ENCODE assay signal across 8 cellular contexts in the genomic region with DNA sequence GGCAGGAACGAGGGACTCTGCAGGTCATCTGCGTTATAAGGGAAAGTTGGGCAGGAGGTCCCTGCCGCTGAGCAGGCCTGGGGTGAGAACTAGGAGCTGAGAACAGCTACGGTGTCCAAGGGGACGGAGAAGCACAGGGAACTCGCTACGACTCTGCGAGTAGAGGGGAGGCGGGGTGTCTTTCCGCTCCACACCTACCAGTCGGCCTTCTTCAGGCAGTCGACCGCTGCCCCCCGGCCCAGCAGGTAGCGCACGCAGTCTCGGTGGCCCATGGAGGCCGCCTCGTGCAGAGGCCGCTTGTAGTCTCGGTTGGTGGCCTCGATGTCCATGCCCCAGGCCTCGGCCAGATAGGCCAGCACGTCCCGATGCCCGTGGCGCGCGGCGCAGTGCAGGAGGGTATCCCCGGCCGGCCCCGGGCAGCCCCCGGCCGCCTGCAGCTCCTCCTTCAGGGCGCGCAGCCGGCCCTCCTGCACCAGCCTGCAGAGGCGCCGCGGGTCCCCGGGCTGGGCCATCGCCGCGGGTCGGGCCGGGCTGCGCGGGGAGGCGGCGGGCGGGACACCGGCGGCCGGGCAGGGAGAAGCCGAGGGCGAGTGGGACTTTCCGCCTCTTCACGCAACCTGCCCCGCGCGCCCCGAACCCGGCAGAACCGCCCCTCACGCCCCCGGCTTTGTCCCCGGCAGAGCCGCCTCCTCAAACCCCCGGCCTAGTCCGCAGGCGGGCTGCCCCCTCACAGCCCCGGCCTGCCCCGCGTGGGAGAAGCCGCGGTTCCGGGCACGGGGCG. TPM values are rescaled to one million over a fixed set of nuclear protein-coding genes. Genes with fewer than 3 reads are reported as not detected.
DNase-seq lines count a peak whose midpoint lies in the region; ATAC-seq and TF ChIP-seq lines count a peak whose summit lies in the region.

No MANE protein-coding gene starts in this region.

- POLR2A ChIA-PET in naive thymus-derived CD8-positive, alpha-beta T cell (lab: Charles Lee): interaction anchor here (0.5 to 1.9 kb wide), 11 partner anchors 15 to 314 kb away, joined by 3 to 20 read pairs (median 4); partner anchors contain the start of genes GDI2, IL15RA, PFKFB3 and TASOR2

- H3K9me3 Mint-ChIP-seq in naive thymus-derived CD8-positive, alpha-beta T cell: no peaks in the 10 kb centered on the region

- peaks cover 5 to 29% (median 7%) of the 10 kb centered on the region in 3 donors for H3K36me3 Mint-ChIP-seq in naive thymus-derived CD8-positive, alpha-beta T cell

- peaks cover 28 to 54% (median 47%) of the 10 kb centered on the region in 4 donors for H3K4me1 Mint-ChIP-seq in naive thymus-derived CD8-positive, alpha-beta T cell

- H3K4me3 Mint-ChIP-seq in naive thymus-derived CD8-positive, alpha-beta T cell: peak overlapping the region; percentile 85 to 97 (median 93)

- peaks cover 40% of the 10 kb centered on the region for H3K4me1 ChIP-seq in testis

- H3K27me3 ChIP-seq in testis: no peaks in the 10 kb centered on the region

- no peak for TF ChIP-seq POLR2A in testis (IDR thresholded peaks at IDR 0.05)

- intact Hi-C loops in testis (cut with DNase I; ENCODE audit: low total_unique reads): no loop called here

- no peaks in the 10 kb centered on the region for H3K27me3 Mint-ChIP-seq in naive thymus-derived CD8-positive, alpha-beta T cell

- peak; percentile 18 for ATAC-seq in esophagus mucosa
- ATAC-seq in naive thymus-derived CD8-positive, alpha-beta T cell: peak; percentile 26 to 43
- no peak for ATAC-seq in GM18870 (IDR thresholded peaks at IDR 0.05; ENCODE audit: unreplicated experiment)

- 0 to 1% methylated on average over 17 to 52 of the region's 80 CpGs for WGBS in testis, 2 donors

- H3K27ac ChIP-seq in testis: peak overlapping the region; percentile 76 to 77

- H3K4me3 ChIP-seq in GM12865 (ENCODE audit: low read depth, low read length) (peak overlapping the region; percentile 89), testis (peak overlapping the region; percentile 82 to 96)

- H3K9me3 ChIP-seq in testis: no peaks in the 10 kb centered on the region

- H3K27ac Mint-ChIP-seq in naive thymus-derived CD8-positive, alpha-beta T cell: peak overlapping the region; percentile 45 to 89 (median 79)

- no peaks in the 10 kb centered on the region for H3K36me3 ChIP-seq in testis (ENCODE audit: low read depth, missing control alignments)

- DNase-seq in GM12865 (ENCODE audit: low read depth) (peak; percentile 61), HCEC 1CT (peak; percentile 20), NAMALWA (ENCODE audit: low spot score) (peak; percentile 58), testis (peak; percentile 33)
- peak; percentile 73 for DNase-seq in activated CD8-positive, alpha-beta memory T cell treated with anti-CD3 and anti-CD28 coated beads, Interleukin-2, amount 50 U/mL, for 48 hours
- DNase-seq in naive thymus-derived CD8-positive, alpha-beta T cell: peak; percentile 16 to 68 (median 40)

- TF ChIP-seq CTCF in GM12865 (IDR thresholded peaks at IDR 0.05; ENCODE audit: insufficient read depth, low read depth, low read length, missing control alignments) (no peak), testis (IDR thresholded peaks at IDR 0.05) (no peak)

RNA-seq across cellular contexts. Expression of gene ANKRD16, which starts 0.7 kb away (rescaled TPM):
- 5.2 TPM for total RNA-seq in esophagus mucosa
- total RNA-seq in naive thymus-derived CD8-positive, alpha-beta T cell: 1 to 10 TPM; 8.4 to 9.2 TPM
- polyA plus RNA-seq in naive thymus-derived CD8-positive, alpha-beta T cell: 1 to 10 TPM; 3.0 to 5.9 (median 5.8) TPM
- total RNA-seq in testis: 10 to 100 TPM; 30.3 to 32.1 TPM
- polyA plus RNA-seq in testis (ENCODE audit: insufficient read depth, low read depth, low replicate concordance): 14.2 TPM

RNA-seq across cellular contexts. Expression of gene FBH1, which starts 1.0 kb away (rescaled TPM):
- total RNA-seq in esophagus mucosa (35.3 TPM), testis (100 to 1,000 TPM; 174 to 203 TPM)
- 10 to 100 TPM; 89.1 to 94.1 TPM for total RNA-seq in naive thymus-derived CD8-positive, alpha-beta T cell
- 10 to 100 TPM; 48.4 to 76.5 (median 50.5) TPM for polyA plus RNA-seq in naive thymus-derived CD8-positive, alpha-beta T cell
- polyA plus RNA-seq in testis (ENCODE audit: insufficient read depth, low read depth, low replicate concordance): 91.6 TPM

Comparison
In these comparisons a context has a peak if more than half of its experiments do, and no peak if none do; other contexts are left out.
1. DNase-seq: peak in every context shown above with its lines; median percentile 73 in activated CD8-positive, alpha-beta memory T cell treated with anti-CD3 and anti-CD28 coated beads, Interleukin-2, amount 50 U/mL, for 48 hours; 61 in GM12865; 58 in NAMALWA; 40 in naive thymus-derived CD8-positive, alpha-beta T cell; 33 in testis; 20 in HCEC 1CT.